Comparison of ENCODE assay signal across 1 cellular context in the genomic region with DNA sequence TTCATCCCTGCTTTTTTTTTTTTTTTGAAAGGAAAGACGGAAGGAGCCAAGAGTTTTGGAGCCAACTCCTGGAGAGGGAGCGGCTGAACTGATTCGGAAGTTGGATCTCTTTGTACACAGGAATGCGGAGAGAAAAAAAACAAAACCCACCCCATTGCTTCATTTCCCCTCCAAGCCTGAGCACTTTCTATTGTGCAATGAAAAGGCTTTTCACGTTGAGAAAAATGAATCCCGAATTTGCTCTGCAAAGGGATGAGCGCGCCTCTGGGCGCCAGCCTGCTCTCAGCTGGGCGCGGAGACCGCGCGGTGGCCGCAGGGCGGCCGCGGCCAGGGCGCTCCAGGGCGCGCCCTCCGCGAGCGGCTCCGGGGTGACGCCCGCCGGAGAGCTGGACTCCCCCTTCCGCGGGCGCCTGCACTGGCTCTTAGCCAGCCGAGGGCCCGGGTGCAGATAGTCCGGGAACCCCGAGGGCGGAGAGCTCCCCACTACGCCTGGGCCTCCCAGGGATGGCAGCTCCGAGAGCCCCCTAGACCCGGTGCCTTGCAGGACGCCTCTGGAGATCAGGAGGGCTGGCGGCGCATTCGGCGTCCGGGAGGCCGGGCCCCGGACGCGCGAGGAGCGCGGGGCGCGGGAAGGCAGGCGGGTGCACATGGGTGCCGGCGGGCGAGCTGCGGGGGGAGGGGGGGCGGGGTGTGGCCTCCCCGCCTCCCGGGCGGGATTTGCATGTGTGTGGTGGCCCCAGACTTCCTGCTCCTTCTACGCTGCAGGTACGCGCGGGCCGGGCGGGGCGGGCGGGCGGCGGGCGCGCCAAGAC.
TF ChIP-seq lines count a peak whose summit lies in the region.

Gene ITPR3, plus strand, starts transcription at position 739 of the 812 bp plus-strand sequence. CDS start 281 bp downstream, outside the sequence.

TF ChIP-seq in SK-N-SH, 30 proteins besides CTCF, POLR2A, EP300 and RAD21 (continued from another document):
- TF ChIP-seq USF2 (IDR thresholded peaks at IDR 0.05; ENCODE audit: borderline replicate concordance, low read depth, low read length) = no peak
